1 cellular context compared by ENCODE assay signal in the genomic region with DNA sequence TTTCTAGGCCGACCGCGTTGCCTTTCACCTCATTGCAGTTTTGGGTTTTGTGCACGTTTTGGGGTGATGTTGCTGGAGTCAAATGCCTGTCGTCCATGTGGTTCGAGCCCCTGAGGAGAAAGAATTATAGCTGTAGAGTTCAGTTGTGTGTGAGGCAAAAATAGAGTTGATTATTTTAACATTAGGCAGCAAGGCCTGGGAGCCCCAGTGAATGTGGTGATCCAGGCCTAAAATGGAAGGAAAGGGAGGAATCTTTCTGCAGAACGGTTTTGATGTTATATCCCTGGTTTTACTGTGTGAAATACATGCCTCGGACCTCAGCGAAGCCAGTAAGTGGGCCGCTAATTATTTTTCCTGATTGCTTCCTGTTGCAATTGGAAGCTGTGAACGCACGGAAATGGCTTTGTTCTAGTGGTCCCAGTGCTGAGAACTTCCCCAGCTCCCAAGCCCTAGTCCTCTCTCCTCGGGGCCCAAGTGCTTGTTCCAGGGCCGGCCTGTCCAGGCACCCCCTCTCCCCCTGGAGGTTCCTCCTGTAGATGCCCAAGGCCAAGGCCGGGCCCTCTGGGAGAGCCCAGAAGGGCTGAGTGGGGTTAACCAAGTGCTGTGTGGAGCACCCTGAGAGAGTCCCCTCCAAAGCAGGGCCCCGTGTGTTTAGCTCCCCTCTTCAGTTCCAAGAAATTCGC.
TF ChIP-seq lines count a peak whose summit lies in the region.

No MANE protein-coding gene starts in this region.

TF ChIP-seq in K562, 482 proteins besides CTCF, POLR2A, EP300 and RAD21 (continued from another document and continues in another):
- TF ChIP-seq, protein P1, sequence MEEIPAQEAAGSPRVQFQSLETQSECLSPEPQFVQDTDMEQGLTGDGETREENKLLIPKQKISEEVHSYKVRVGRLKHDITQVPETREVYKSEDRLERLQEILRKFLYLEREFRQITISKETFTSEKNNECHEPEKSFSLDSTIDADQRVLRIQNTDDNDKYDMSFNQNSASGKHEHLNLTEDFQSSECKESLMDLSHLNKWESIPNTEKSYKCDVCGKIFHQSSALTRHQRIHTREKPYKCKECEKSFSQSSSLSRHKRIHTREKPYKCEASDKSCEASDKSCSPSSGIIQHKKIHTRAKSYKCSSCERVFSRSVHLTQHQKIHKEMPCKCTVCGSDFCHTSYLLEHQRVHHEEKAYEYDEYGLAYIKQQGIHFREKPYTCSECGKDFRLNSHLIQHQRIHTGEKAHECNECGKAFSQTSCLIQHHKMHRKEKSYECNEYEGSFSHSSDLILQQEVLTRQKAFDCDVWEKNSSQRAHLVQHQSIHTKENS (CRISPR knock-in tag; IDR thresholded peaks at IDR 0.05), result no peak
- TF ChIP-seq GABPB1 (CRISPR knock-in tag; IDR thresholded peaks at IDR 0.05) (no peak), ASH1L (IDR thresholded peaks at IDR 0.05; ENCODE audit: borderline replicate concordance, low read depth, partially characterized antibody) (no peak), SMAD2 (IDR thresholded peaks at IDR 0.05; ENCODE audit: low read depth, low read length) (no peak), NELFE (IDR thresholded peaks at IDR 0.05; ENCODE audit: insufficient read depth, insufficient read length) (no peak), RBM34 (IDR thresholded peaks at IDR 0.05; ENCODE audit: borderline replicate concordance, insufficient read depth, low read length) (no peak), PML (IDR thresholded peaks at IDR 0.05; ENCODE audit: low read length) (no peak), STAT5A (IDR thresholded peaks at IDR 0.05; ENCODE audit: borderline replicate concordance, low read length) (0 out of 2 replicates have a peak, but pooled peaks have one; percentile 0), ZNF507 (tag; conservative IDR thresholded peaks at IDR 0.05) (no peak), ZBTB7A (IDR thresholded peaks at IDR 0.05; ENCODE audit: borderline replicate concordance, control insufficient read depth, low read depth, low read length) (0 out of 2 replicates have a peak, but pooled peaks have one; percentile 20), SMAD1 (IDR thresholded peaks at IDR 0.05; ENCODE audit: low read depth, low read length, partially characterized antibody) (no peak), MEIS2 (IDR thresholded peaks at IDR 0.05; ENCODE audit: partially characterized antibody) (no peak), MBD2 (IDR thresholded peaks at IDR 0.05; ENCODE audit: borderline replicate concordance, low read depth) (no peak), RHOXF2B (CRISPR knock-in tag; conservative IDR thresholded peaks at IDR 0.05) (no peak), STAG1 (CRISPR knock-in tag; IDR thresholded peaks at IDR 0.05; ENCODE audit: borderline replicate concordance) (no peak), ZNF76 (CRISPR knock-in tag; IDR thresholded peaks at IDR 0.05; ENCODE audit: borderline replicate concordance) (no peak), RAD51 (IDR thresholded peaks at IDR 0.05; ENCODE audit: borderline replicate concordance, low read depth) (no peak), ZNF584 (CRISPR knock-in tag; IDR thresholded peaks at IDR 0.05; ENCODE audit: low read depth) (no peak), ZC3H4 (CRISPR knock-in tag; IDR thresholded peaks at IDR 0.05; ENCODE audit: borderline replicate concordance) (no peak), ZFX (CRISPR knock-in tag; IDR thresholded peaks at IDR 0.05) (peak; percentile 50; the same call in 1 of the 2 replicates), CBFA2T2 (conservative IDR thresholded peaks at IDR 0.05) (no peak), HLTF (IDR thresholded peaks at IDR 0.05) (no peak), NR3C1 (CRISPR knock-in tag; IDR thresholded peaks at IDR 0.05) (no peak), EHMT2 (IDR thresholded peaks at IDR 0.05) (no peak), ESRRB (CRISPR knock-in tag; IDR thresholded peaks at IDR 0.05; ENCODE audit: borderline replicate concordance) (no peak), NBN (IDR thresholded peaks at IDR 0.05; ENCODE audit: low read depth) (no peak), MYC (IDR thresholded peaks at IDR 0.05; ENCODE audit: low read depth, low read length) (no peak), MYC (CRISPR knock-in tag; IDR thresholded peaks at IDR 0.05; ENCODE audit: borderline replicate concordance, low read depth) (no peak), YY1 (IDR thresholded peaks at IDR 0.05; ENCODE audit: borderline replicate concordance in 1 of 3, control insufficient read depth in 1 of 3, extremely low read depth in 1 of 3, insufficient read depth in 3 of 3, insufficient read length in 1 of 3, insufficient replicate concordance in 2 of 3, low read depth in 1 of 3, low read length in 2 of 3) (no peak), NUFIP1 (IDR thresholded peaks at IDR 0.05; ENCODE audit: partially characterized antibody) (no peak)
- TF ChIP-seq, protein P2, sequence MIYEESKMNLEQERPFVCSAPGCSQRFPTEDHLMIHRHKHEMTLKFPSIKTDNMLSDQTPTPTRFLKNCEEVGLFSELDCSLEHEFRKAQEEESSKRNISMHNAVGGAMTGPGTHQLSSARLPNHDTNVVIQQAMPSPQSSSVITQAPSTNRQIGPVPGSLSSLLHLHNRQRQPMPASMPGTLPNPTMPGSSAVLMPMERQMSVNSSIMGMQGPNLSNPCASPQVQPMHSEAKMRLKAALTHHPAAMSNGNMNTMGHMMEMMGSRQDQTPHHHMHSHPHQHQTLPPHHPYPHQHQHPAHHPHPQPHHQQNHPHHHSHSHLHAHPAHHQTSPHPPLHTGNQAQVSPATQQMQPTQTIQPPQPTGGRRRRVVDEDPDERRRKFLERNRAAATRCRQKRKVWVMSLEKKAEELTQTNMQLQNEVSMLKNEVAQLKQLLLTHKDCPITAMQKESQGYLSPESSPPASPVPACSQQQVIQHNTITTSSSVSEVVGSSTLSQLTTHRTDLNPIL (CRISPR knock-in tag; IDR thresholded peaks at IDR 0.05), result no peak
- TF ChIP-seq, protein P3, sequence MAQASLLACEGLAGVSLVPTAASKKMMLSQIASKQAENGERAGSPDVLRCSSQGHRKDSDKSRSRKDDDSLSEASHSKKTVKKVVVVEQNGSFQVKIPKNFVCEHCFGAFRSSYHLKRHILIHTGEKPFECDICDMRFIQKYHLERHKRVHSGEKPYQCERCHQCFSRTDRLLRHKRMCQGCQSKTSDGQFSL (CRISPR knock-in tag; IDR thresholded peaks at IDR 0.05), result 0 out of 2 replicates have a peak, but pooled peaks have one; percentile 54
- TF ChIP-seq, protein P3 (tag; IDR thresholded peaks at IDR 0.05), result no peak
- TF ChIP-seq, protein P4, sequence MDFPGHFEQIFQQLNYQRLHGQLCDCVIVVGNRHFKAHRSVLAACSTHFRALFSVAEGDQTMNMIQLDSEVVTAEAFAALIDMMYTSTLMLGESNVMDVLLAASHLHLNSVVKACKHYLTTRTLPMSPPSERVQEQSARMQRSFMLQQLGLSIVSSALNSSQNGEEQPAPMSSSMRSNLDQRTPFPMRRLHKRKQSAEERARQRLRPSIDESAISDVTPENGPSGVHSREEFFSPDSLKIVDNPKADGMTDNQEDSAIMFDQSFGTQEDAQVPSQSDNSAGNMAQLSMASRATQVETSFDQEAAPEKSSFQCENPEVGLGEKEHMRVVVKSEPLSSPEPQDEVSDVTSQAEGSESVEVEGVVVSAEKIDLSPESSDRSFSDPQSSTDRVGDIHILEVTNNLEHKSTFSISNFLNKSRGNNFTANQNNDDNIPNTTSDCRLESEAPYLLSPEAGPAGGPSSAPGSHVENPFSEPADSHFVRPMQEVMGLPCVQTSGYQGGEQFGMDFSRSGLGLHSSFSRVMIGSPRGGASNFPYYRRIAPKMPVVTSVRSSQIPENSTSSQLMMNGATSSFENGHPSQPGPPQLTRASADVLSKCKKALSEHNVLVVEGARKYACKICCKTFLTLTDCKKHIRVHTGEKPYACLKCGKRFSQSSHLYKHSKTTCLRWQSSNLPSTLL (IDR thresholded peaks at IDR 0.05), result no peak
- TF ChIP-seq, protein P5, sequence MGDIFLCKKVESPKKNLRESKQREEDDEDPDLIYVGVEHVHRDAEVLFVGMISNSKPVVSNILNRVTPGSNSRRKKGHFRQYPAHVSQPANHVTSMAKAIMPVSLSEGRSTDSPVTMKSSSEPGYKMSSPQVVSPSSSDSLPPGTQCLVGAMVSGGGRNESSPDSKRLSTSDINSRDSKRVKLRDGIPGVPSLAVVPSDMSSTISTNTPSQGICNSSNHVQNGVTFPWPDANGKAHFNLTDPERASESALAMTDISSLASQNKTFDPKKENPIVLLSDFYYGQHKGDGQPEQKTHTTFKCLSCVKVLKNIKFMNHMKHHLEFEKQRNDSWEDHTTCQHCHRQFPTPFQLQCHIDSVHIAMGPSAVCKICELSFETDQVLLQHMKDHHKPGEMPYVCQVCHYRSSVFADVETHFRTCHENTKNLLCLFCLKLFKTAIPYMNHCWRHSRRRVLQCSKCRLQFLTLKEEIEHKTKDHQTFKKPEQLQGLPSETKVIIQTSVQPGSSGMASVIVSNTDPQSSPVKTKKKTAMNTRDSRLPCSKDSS (IDR thresholded peaks at IDR 0.05; ENCODE audit: low read depth, partially characterized antibody), result no peak
- TF ChIP-seq, protein P6, sequence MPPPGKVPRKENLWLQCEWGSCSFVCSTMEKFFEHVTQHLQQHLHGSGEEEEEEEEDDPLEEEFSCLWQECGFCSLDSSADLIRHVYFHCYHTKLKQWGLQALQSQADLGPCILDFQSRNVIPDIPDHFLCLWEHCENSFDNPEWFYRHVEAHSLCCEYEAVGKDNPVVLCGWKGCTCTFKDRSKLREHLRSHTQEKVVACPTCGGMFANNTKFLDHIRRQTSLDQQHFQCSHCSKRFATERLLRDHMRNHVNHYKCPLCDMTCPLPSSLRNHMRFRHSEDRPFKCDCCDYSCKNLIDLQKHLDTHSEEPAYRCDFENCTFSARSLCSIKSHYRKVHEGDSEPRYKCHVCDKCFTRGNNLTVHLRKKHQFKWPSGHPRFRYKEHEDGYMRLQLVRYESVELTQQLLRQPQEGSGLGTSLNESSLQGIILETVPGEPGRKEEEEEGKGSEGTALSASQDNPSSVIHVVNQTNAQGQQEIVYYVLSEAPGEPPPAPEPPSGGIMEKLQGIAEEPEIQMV (tag; conservative IDR thresholded peaks at IDR 0.05; ENCODE audit: low read depth), result peak; percentile 74
- TF ChIP-seq, protein P7, sequence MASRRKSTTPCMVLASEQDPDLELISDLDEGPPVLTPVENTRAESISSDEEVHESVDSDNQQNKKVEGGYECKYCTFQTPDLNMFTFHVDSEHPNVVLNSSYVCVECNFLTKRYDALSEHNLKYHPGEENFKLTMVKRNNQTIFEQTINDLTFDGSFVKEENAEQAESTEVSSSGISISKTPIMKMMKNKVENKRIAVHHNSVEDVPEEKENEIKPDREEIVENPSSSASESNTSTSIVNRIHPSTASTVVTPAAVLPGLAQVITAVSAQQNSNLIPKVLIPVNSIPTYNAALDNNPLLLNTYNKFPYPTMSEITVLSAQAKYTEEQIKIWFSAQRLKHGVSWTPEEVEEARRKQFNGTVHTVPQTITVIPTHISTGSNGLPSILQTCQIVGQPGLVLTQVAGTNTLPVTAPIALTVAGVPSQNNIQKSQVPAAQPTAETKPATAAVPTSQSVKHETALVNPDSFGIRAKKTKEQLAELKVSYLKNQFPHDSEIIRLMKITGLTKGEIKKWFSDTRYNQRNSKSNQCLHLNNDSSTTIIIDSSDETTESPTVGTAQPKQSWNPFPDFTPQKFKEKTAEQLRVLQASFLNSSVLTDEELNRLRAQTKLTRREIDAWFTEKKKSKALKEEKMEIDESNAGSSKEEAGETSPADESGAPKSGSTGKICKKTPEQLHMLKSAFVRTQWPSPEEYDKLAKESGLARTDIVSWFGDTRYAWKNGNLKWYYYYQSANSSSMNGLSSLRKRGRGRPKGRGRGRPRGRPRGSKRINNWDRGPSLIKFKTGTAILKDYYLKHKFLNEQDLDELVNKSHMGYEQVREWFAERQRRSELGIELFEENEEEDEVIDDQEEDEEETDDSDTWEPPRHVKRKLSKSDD (conservative IDR thresholded peaks at IDR 0.05; ENCODE audit: low read length), result no peak
